ENCODE assay signal across 8 cellular contexts in genomic region chr1:21174638-21175323, GRCh38. TPM values are rescaled to one million over a fixed set of nuclear protein-coding genes. Genes with fewer than 3 reads are reported as not detected.
A peak's percentile ranks its signal among the peaks of the same experiment; 100 is the strongest.
DNase-seq lines count a peak whose midpoint lies in the region; ATAC-seq and TF ChIP-seq lines count a peak whose summit lies in the region.

No MANE protein-coding gene starts in this region.

- H3K36me3 ChIP-seq in heart left ventricle (peaks cover 0 to 19% (median 4%) of the 10 kb centered on the region in 9 donors), ascending aorta (no peaks in the 10 kb centered on the region), testis (ENCODE audit: low read depth, missing control alignments) (no peaks in the 10 kb centered on the region)

- 10 to 19% (median 13%) methylated on average over 12 of the region's 12 CpGs for WGBS in heart left ventricle, 4 donors
- WGBS in testis, 2 donors: 8 to 10% methylated on average over 12 of the region's 12 CpGs

- TF ChIP-seq CTCF in heart left ventricle (IDR thresholded peaks at IDR 0.05): no peak
- no peak for TF ChIP-seq CTCF in ascending aorta (IDR thresholded peaks at IDR 0.05)
- no peak for TF ChIP-seq CTCF in testis (IDR thresholded peaks at IDR 0.05)

- DNase-seq in heart left ventricle (no peak), Right ventricle myocardium inferior (ENCODE audit: missing footprints) (no peak), ascending aorta (ENCODE audit: low spot score in 2 of 2) (no peak), kidney tubule cell (ENCODE audit: low spot score) (peak; percentile 25), testis (peak; percentile 13), NCI-H2029 treated with DMSO at 0.1 percent for 48 hours (lab: John Stamatoyannopoulos, UW) (no peak)
- no peak for DNase-seq in stimulated activated CD4-positive, alpha-beta T cell treated with anti-CD3 and anti-CD28 coated beads, Interleukin-15, amount 100 ng/mL, for 24 hours

- H3K4me1 ChIP-seq in heart left ventricle (peaks cover 3 to 41% (median 28%) of the 10 kb centered on the region in 12 donors), ascending aorta (peaks cover 6 to 7% of the 10 kb centered on the region in 2 donors), testis (peaks cover 18% of the 10 kb centered on the region)

- intact Hi-C loops in heart left ventricle (cut with DNase I): loop anchor here in 3 of 10 donors (5.0 to 10.0 kb wide), 3 partner anchors 100 to 387 kb away; partner anchors contain the start of gene HP1BP3 (in 1 of the 3)
- intact Hi-C loops in Right ventricle myocardium inferior (cut with DNase I): loop anchor here (5.0 kb wide), 1 partner anchor 192 kb away; no protein-coding TSS in a partner anchor
- intact Hi-C loops in ascending aorta (cut with DNase I): loop anchor here (5.0 kb wide), 1 partner anchor 387 kb away; the partner anchor contains the start of gene HP1BP3
- intact Hi-C loops in testis (cut with DNase I; ENCODE audit: low total_unique reads): no loop called here

- no peaks in the 10 kb centered on the region for H3K27me3 ChIP-seq in heart left ventricle
- H3K27me3 ChIP-seq in ascending aorta: no peaks in the 10 kb centered on the region
- H3K27me3 ChIP-seq in testis: no peaks in the 10 kb centered on the region

- no peak for ATAC-seq in heart left ventricle
- ATAC-seq in Right ventricle myocardium inferior: no peak
- no peak for ATAC-seq in HG02759 (IDR thresholded peaks at IDR 0.05; ENCODE audit: unreplicated experiment)

- H3K9me3 ChIP-seq in heart left ventricle (no peaks in the 10 kb centered on the region), ascending aorta (no peaks in the 10 kb centered on the region), testis (no peaks in the 10 kb centered on the region)

- H3K27ac ChIP-seq in heart left ventricle (peak overlapping the region; percentile 71 to 98 (median 92)), ascending aorta (peak overlapping the region; percentile 80 to 87), testis (peak overlapping the region; percentile 90 to 93)

- H3K4me3 ChIP-seq in heart left ventricle: peak overlapping the region; percentile 60 to 99 (median 90)
- H3K4me3 ChIP-seq in ascending aorta: peak overlapping the region; percentile 72 to 84
- peak overlapping the region; percentile 72 to 85 for H3K4me3 ChIP-seq in testis

- TF ChIP-seq POLR2A in heart left ventricle (IDR thresholded peaks at IDR 0.05): no peak
- no peak for TF ChIP-seq POLR2A in testis (IDR thresholded peaks at IDR 0.05)

RNA-seq across cellular contexts. Expression of gene EIF4G3, which starts 1.9 kb away (rescaled TPM):
- total RNA-seq in heart left ventricle (10 to 100 TPM; 30.0 to 49.0 (median 37.5) TPM), Right ventricle myocardium inferior (25.6 TPM), ascending aorta (33.7 TPM), testis (100 to 1,000 TPM; 146 to 165 TPM)
- polyA plus RNA-seq in heart left ventricle (10 to 100 TPM; 14.6 to 25.9 TPM), testis (ENCODE audit: insufficient read depth, low read depth, low replicate concordance) (198 TPM)

Comparison
In these comparisons a context has a peak if more than half of its experiments do, and no peak if none do; other contexts are left out.
1. DNase-seq: peak in kidney tubule cell (single experiment) and testis (single experiment); none in heart left ventricle (0 of 5), Right ventricle myocardium inferior (single experiment), ascending aorta (0 of 2), stimulated activated CD4-positive, alpha-beta T cell treated with anti-CD3 and anti-CD28 coated beads, Interleukin-15, amount 100 ng/mL, for 24 hours (single experiment) and NCI-H2029 treated with DMSO at 0.1 percent for 48 hours (single experiment).
2. Peak in every context shown above with its lines, with median percentiles within 50 percentile points of each other: H3K27ac ChIP-seq and H3K4me3 ChIP-seq.